Comparison of ENCODE assay signal across 1 cellular context in the genomic region with DNA sequence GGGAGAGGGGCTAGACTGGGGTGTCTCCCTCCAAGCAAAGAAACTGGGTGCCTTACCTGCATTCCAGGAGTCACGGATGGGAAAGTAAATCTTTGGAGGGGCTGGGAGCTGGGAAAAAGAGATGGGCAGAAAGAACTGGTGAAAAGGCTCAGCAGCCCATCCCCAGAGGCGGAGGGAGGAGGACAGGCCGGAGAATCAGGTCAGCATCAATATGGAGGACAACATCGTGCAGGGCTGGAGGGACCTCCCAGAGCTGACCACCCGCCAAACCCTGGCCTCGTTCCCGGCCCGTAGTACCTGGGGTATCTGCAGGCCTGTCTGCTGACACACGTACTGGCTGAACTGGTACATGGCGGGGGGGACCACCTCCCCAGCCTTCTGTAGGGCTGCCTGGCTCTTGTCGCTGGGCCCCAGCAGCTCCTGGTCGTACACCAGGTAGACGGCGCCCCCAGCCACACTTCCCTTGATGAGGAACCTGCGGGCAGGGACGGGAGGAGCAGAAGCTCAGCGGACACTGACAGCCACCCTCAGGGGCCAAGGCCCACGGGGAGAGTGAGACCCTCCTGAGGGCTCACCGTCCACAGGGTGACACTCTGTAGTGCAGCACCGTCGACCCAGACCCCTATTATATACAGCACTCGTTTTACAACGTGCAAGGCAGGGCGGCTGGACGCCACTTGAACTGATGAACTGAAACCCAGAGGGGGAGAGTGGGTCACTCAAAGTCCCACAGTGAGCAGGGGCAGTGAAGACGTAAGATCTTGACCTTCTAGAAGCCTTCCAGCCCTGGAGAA.
TF ChIP-seq lines count a peak whose summit lies in the region.

No MANE protein-coding gene starts in this region.

TF ChIP-seq in SK-N-SH, 30 proteins besides CTCF, POLR2A, EP300 and RAD21 (continued from another document):
- no peak for TF ChIP-seq REST (IDR thresholded peaks at IDR 0.05; ENCODE audit: low read depth, low read length)
- TF ChIP-seq FOXM1 (IDR thresholded peaks at IDR 0.05; ENCODE audit: low read depth), result no peak
- TF ChIP-seq TCF12 (IDR thresholded peaks at IDR 0.05), result no peak
- no peak for TF ChIP-seq CHD2 (IDR thresholded peaks at IDR 0.05; ENCODE audit: low read length, partially characterized antibody)
- TF ChIP-seq, protein P1, sequence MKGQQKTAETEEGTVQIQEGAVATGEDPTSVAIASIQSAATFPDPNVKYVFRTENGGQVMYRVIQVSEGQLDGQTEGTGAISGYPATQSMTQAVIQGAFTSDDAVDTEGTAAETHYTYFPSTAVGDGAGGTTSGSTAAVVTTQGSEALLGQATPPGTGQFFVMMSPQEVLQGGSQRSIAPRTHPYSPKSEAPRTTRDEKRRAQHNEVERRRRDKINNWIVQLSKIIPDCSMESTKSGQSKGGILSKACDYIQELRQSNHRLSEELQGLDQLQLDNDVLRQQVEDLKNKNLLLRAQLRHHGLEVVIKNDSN (IDR thresholded peaks at IDR 0.05; ENCODE audit: borderline replicate concordance, low read depth), result no peak
- no peak for TF ChIP-seq TEAD4 (IDR thresholded peaks at IDR 0.05; ENCODE audit: borderline replicate concordance, insufficient read depth)
- TF ChIP-seq SIN3A (IDR thresholded peaks at IDR 0.05; ENCODE audit: borderline replicate concordance, low read depth, low read length), result no peak
- no peak for TF ChIP-seq RXRA (IDR thresholded peaks at IDR 0.05; ENCODE audit: borderline replicate concordance, low read depth)
- TF ChIP-seq JUND (IDR thresholded peaks at IDR 0.05), result no peak
- no peak for TF ChIP-seq ELF1 (IDR thresholded peaks at IDR 0.05)
- no peak for TF ChIP-seq RCOR1 (IDR thresholded peaks at IDR 0.05; ENCODE audit: low read length)
- no peak for TF ChIP-seq ZBTB33 (IDR thresholded peaks at IDR 0.05; ENCODE audit: borderline replicate concordance, low read depth)
- TF ChIP-seq POLR2AphosphoS5 (IDR thresholded peaks at IDR 0.05; ENCODE audit: low read depth, low read length), result no peak
- no peak for TF ChIP-seq GABPA (IDR thresholded peaks at IDR 0.05; ENCODE audit: low read depth)
